Comparison of ENCODE assay signal across 22 cellular contexts in genomic region chr9:137809038-137809630, GRCh38.
DNase-seq lines count a peak whose midpoint lies in the region; ATAC-seq and TF ChIP-seq lines count a peak whose summit lies in the region.
"Had no signal": no experiment of that assay in that cellular context is flagged by ENCODE, and none has a peak within 500 bp of the region (broad histone marks: within the 10 kb centered on the region; RNA-seq: fewer than 3 reads in every experiment).

No MANE protein-coding gene starts in this region.

- peak overlapping the region in 5 of 6 donors; percentile 18 to 88 (median 56) for H3K27ac Mint-ChIP-seq in naive B cell
- no peak overlapping the region for H3K27ac Mint-ChIP-seq in activated T-helper 1 cell treated with anti-CD3 and anti-CD28 coated beads, Interleukin-12 subunit alpha, Interleukin-12 subunit beta, Interleukin-2, Interleukin-4 antibody, amounts not matched to agents 30 ng/mL and 10 ng/mL and 1 ng/mL, durations not matched to agents 14 hours and 24 hours and 36 hours
- H3K27ac Mint-ChIP-seq: CD4-positive, alpha-beta T cell had no signal

- no TSS peak for BruUV-seq in OCI-LY7 (replicated peaks; lab: Mats Ljungman, UMichigan)

- H3K9me3 ChIP-seq in OCI-LY7 (ENCODE audit: low read length) = no peaks in the 10 kb centered on the region
- no peaks in the 10 kb centered on the region for H3K9me3 ChIP-seq in uterus
- H3K9me3 ChIP-seq: gastroesophageal sphincter, MG63 had no signal

- no peaks in the 10 kb centered on the region for H3K27me3 Mint-ChIP-seq in naive B cell
- no peaks in the 10 kb centered on the region for H3K27me3 Mint-ChIP-seq in activated T-helper 1 cell treated with anti-CD3 and anti-CD28 coated beads, Interleukin-12 subunit alpha, Interleukin-12 subunit beta, Interleukin-2, Interleukin-4 antibody, amounts not matched to agents 30 ng/mL and 10 ng/mL and 1 ng/mL, durations not matched to agents 14 hours and 24 hours and 36 hours (ENCODE audit: insufficient read depth)
- H3K27me3 Mint-ChIP-seq: CD4-positive, alpha-beta T cell had no signal

- POLR2A ChIA-PET in OCI-LY7 (lab: Charles Lee) = no interaction called here

- H3K4me3 ChIP-seq in OCI-LY7 (ENCODE audit: low read depth, low read length, poor library complexity, severe bottlenecking) = no peak overlapping the region
- H3K4me3 ChIP-seq in uterus = no peak overlapping the region
- H3K4me3 ChIP-seq: gastroesophageal sphincter, MG63 had no signal

- no peaks in the 10 kb centered on the region for H4K20me1 ChIP-seq in OCI-LY7 (ENCODE audit: insufficient read depth, low read length)

- DNase-seq in ELF-1 (ENCODE audit: low read depth, low spot score) (peak; percentile 24), OCI-LY7 (ENCODE audit: low spot score) (peak; percentile 35), naive B cell (peak; percentile 34), uterus (no peak), HK-2 (ENCODE audit: unreplicated experiment) (no peak)
- DNase-seq in activated T-helper 1 cell treated with anti-CD3 and anti-CD28 coated beads, Interleukin-12 subunit alpha, Interleukin-12 subunit beta, Interleukin-2, Interleukin-4 antibody, amounts not matched to agents 30 ng/mL and 10 ng/mL and 1 ng/mL, durations not matched to agents 14 hours and 24 hours and 36 hours (ENCODE audit: low spot score) = no peak
- DNase-seq: activated CD4-positive, alpha-beta T cell treated with anti-CD3 and anti-CD28 coated beads, Interleukin-2, amount 50 U/mL, for 4 hours; activated naive CD4-positive, alpha-beta T cell; caudate nucleus; CD4-positive, alpha-beta T cell; H7; IMR-90; left cardiac atrium; MG63; NCI-H1694; NCI-H446; stimulated activated CD8-positive, alpha-beta memory T cell treated with anti-CD3 and anti-CD28 coated beads, Interleukin-4, amount 100 ng/mL, for 48 hours; T-helper 1 cell had no signal

- H2AFZ ChIP-seq in OCI-LY7 (ENCODE audit: low read length) = no peak overlapping the region

- no peak overlapping the region for H3K4me2 ChIP-seq in OCI-LY7 (ENCODE audit: low read length)

- CTCF ChIA-PET in OCI-LY7 (lab: Charles Lee; ENCODE audit: unreplicated experiment) = no interaction called here

- H3K4me1 ChIP-seq in OCI-LY7 (ENCODE audit: insufficient read depth, low read length, poor library complexity, severe bottlenecking) (peaks cover 5% of the 10 kb centered on the region), uterus (no peaks in the 10 kb centered on the region)
- H3K4me1 ChIP-seq: gastroesophageal sphincter had no signal

- H3K9me2 ChIP-seq in OCI-LY7 (ENCODE audit: insufficient read depth, low read length) = no peaks in the 10 kb centered on the region

- TF ChIP-seq POLR2A in uterus (IDR thresholded peaks at IDR 0.05) = no peak

- H3K27ac ChIP-seq in OCI-LY7 (ENCODE audit: low read depth, low read length, poor library complexity, severe bottlenecking) (no peak overlapping the region), uterus (no peak overlapping the region)
- H3K27ac ChIP-seq: gastroesophageal sphincter, VCaP had no signal

- H3K36me3 Mint-ChIP-seq in naive B cell = peaks cover 0 to 6% of the 10 kb centered on the region in 2 donors
- H3K36me3 Mint-ChIP-seq in activated T-helper 1 cell treated with anti-CD3 and anti-CD28 coated beads, Interleukin-12 subunit alpha, Interleukin-12 subunit beta, Interleukin-2, Interleukin-4 antibody, amounts not matched to agents 30 ng/mL and 10 ng/mL and 1 ng/mL, durations not matched to agents 14 hours and 24 hours and 36 hours (ENCODE audit: low read depth) = peaks cover 17% of the 10 kb centered on the region

- H3K9me3 Mint-ChIP-seq in naive B cell = no peaks in the 10 kb centered on the region
- no peaks in the 10 kb centered on the region for H3K9me3 Mint-ChIP-seq in activated T-helper 1 cell treated with anti-CD3 and anti-CD28 coated beads, Interleukin-12 subunit alpha, Interleukin-12 subunit beta, Interleukin-2, Interleukin-4 antibody, amounts not matched to agents 30 ng/mL and 10 ng/mL and 1 ng/mL, durations not matched to agents 14 hours and 24 hours and 36 hours
- H3K9me3 Mint-ChIP-seq: CD4-positive, alpha-beta T cell had no signal

- TF ChIP-seq CTCF in OCI-LY7 (conservative IDR thresholded peaks at IDR 0.05; ENCODE audit: low read length) (no peak), uterus (IDR thresholded peaks at IDR 0.05) (no peak)

- intact Hi-C loops in OCI-LY7 (cut with micrococcal nuclease; ENCODE audit: unreplicated experiment) (no loop called here), uterus (cut with DNase I; ENCODE audit: low total_unique reads) (no loop called here)
- intact Hi-C loops in activated T-helper 1 cell treated with anti-CD3 and anti-CD28 coated beads, Interleukin-12 subunit alpha, Interleukin-12 subunit beta, Interleukin-2, Interleukin-4 antibody, amounts not matched to agents 30 ng/mL and 10 ng/mL and 1 ng/mL, durations not matched to agents 14 hours and 24 hours and 36 hours (cut with micrococcal nuclease) = no loop called here

- ATAC-seq in GM21423 (IDR thresholded peaks at IDR 0.05; ENCODE audit: unreplicated experiment) = peak; percentile 68
- ATAC-seq in naive B cell (ENCODE audit: low read depth in 2 of 2) = peak; percentile 90 to 96
- no peak for ATAC-seq in HG03039 (IDR thresholded peaks at IDR 0.05; ENCODE audit: unreplicated experiment)
- ATAC-seq: gastroesophageal sphincter, left cardiac atrium had no signal

- no peaks in the 10 kb centered on the region for H3K27me3 ChIP-seq in uterus
- H3K27me3 ChIP-seq: gastroesophageal sphincter, MG63 had no signal

- no peaks in the 10 kb centered on the region for H3K79me2 ChIP-seq in OCI-LY7 (ENCODE audit: insufficient read depth, low read depth, low read length)

- no peak overlapping the region for H3K4me3 Mint-ChIP-seq in naive B cell
- no peak overlapping the region for H3K4me3 Mint-ChIP-seq in activated T-helper 1 cell treated with anti-CD3 and anti-CD28 coated beads, Interleukin-12 subunit alpha, Interleukin-12 subunit beta, Interleukin-2, Interleukin-4 antibody, amounts not matched to agents 30 ng/mL and 10 ng/mL and 1 ng/mL, durations not matched to agents 14 hours and 24 hours and 36 hours
- H3K4me3 Mint-ChIP-seq: CD4-positive, alpha-beta T cell had no signal

- H3K36me3 ChIP-seq in OCI-LY7 (ENCODE audit: insufficient read depth, low read length) (peaks cover 89% of the 10 kb centered on the region), uterus (no peaks in the 10 kb centered on the region)

- peaks cover 6 to 15% (median 13%) of the 10 kb centered on the region in 3 donors for H3K4me1 Mint-ChIP-seq in naive B cell
- H3K4me1 Mint-ChIP-seq in activated T-helper 1 cell treated with anti-CD3 and anti-CD28 coated beads, Interleukin-12 subunit alpha, Interleukin-12 subunit beta, Interleukin-2, Interleukin-4 antibody, amounts not matched to agents 30 ng/mL and 10 ng/mL and 1 ng/mL, durations not matched to agents 14 hours and 24 hours and 36 hours (ENCODE audit: low read depth) = peaks cover 5% of the 10 kb centered on the region

Comparison
In these comparisons a context has a peak if more than half of its experiments do, and no peak if none do; other contexts are left out.
1. DNase-seq: peak in ELF-1 (single experiment), OCI-LY7 (single experiment) and naive B cell (single experiment); none in activated T-helper 1 cell treated with anti-CD3 and anti-CD28 coated beads, Interleukin-12 subunit alpha, Interleukin-12 subunit beta, Interleukin-2, Interleukin-4 antibody, amounts not matched to agents 30 ng/mL and 10 ng/mL and 1 ng/mL, durations not matched to agents 14 hours and 24 hours and 36 hours (single experiment), uterus (0 of 2) and HK-2 (single experiment).